Comparison of ENCODE assay signal across 21 cellular contexts in genomic region chr2:225031599-225031998, GRCh38. TPM values are rescaled to one million over a fixed set of nuclear protein-coding genes. Genes with fewer than 3 reads are reported as not detected.
A peak's percentile ranks its signal among the peaks of the same experiment; 100 is the strongest.
DNase-seq lines count a peak whose midpoint lies in the region; ATAC-seq and TF ChIP-seq lines count a peak whose summit lies in the region.
"Had no signal": no experiment of that assay in that cellular context is flagged by ENCODE, and none has a peak within 500 bp of the region (broad histone marks: within the 10 kb centered on the region; RNA-seq: fewer than 3 reads in every experiment).

No MANE protein-coding gene starts in this region.

- H3F3A ChIP-seq in GM23338 (replicated peaks; ENCODE audit: low read depth) (no peaks in the 10 kb centered on the region), PC-3 (ENCODE audit: low read length, unreplicated experiment) (no peaks in the 10 kb centered on the region)

- no peaks in the 10 kb centered on the region for H3K9me3 ChIP-seq in PC-3 (ENCODE audit: low read length)
- H3K9me3 ChIP-seq: A549, BLaER1, esophagus squamous epithelium had no signal

- peaks cover 7% of the 10 kb centered on the region for H3K9me3 Mint-ChIP-seq in activated CD8-positive, alpha-beta T cell treated with anti-CD3 and anti-CD28 coated beads for 36 hours
- peaks cover 3% of the 10 kb centered on the region for H3K9me3 Mint-ChIP-seq in activated CD8-positive, alpha-beta T cell treated with anti-CD3 and anti-CD28 coated beads, Interleukin-2, amount 10 ng/mL, durations not matched to agents 7 days and 5 days (ENCODE audit: insufficient read depth)
- no peaks in the 10 kb centered on the region for H3K9me3 Mint-ChIP-seq in GM23338
- H3K9me3 Mint-ChIP-seq in stimulated activated naive B cell treated with anti-CD40 and anti-IgM and Interleukin-4, amounts not matched to agents 10 μg/mL and 1 μg/mL and 100 μg/mL, for 72 hours, result peaks cover 0 to 1% of the 10 kb centered on the region in 2 donors

- H3K27ac ChIP-seq in GM23338 (ENCODE audit: low read depth) (no peak overlapping the region), angular gyrus (ENCODE audit: low read depth, low read length) (peak overlapping the region; percentile 44), PC-3 (ENCODE audit: low read length) (no peak overlapping the region)
- H3K27ac ChIP-seq: A549, BLaER1, esophagus squamous epithelium had no signal

- no peak overlapping the region for H3K4me3 Mint-ChIP-seq in activated CD8-positive, alpha-beta T cell treated with anti-CD3 and anti-CD28 coated beads for 36 hours
- H3K4me3 Mint-ChIP-seq in activated CD8-positive, alpha-beta T cell treated with anti-CD3 and anti-CD28 coated beads, Interleukin-2, amount 10 ng/mL, durations not matched to agents 7 days and 5 days, result no peak overlapping the region
- H3K4me3 Mint-ChIP-seq in GM23338, result no peak overlapping the region
- H3K4me3 Mint-ChIP-seq in stimulated activated naive B cell treated with anti-CD40 and anti-IgM and Interleukin-4, amounts not matched to agents 10 μg/mL and 1 μg/mL and 100 μg/mL, for 72 hours, result peak overlapping the region; percentile 14 to 25

- peak overlapping the region; percentile 88 for H3K27ac Mint-ChIP-seq in activated CD8-positive, alpha-beta T cell treated with anti-CD3 and anti-CD28 coated beads for 36 hours
- no peak overlapping the region for H3K27ac Mint-ChIP-seq in activated CD8-positive, alpha-beta T cell treated with anti-CD3 and anti-CD28 coated beads, Interleukin-2, amount 10 ng/mL, durations not matched to agents 7 days and 5 days
- no peak overlapping the region for H3K27ac Mint-ChIP-seq in GM23338
- peak overlapping the region; percentile 51 for H3K27ac Mint-ChIP-seq in stimulated activated naive B cell treated with anti-CD40 and anti-IgM and Interleukin-4, amounts not matched to agents 10 μg/mL and 1 μg/mL and 100 μg/mL, for 72 hours

- H2AFZ ChIP-seq in GM23338 (0 out of 2 replicates have a peak overlapping the region, but pooled peaks have one; percentile 32), PC-3 (ENCODE audit: low read length) (no peak overlapping the region)

- H3K79me2 ChIP-seq in GM23338 (replicated peaks; ENCODE audit: insufficient read depth) (no peaks in the 10 kb centered on the region), PC-3 (ENCODE audit: low read length) (peaks cover 35% of the 10 kb centered on the region)

- DNase-seq in activated CD8-positive, alpha-beta T cell treated with anti-CD3 and anti-CD28 coated beads for 36 hours, result no peak
- no peak for DNase-seq in activated CD8-positive, alpha-beta T cell treated with anti-CD3 and anti-CD28 coated beads, Interleukin-2, amount 10 ng/mL, durations not matched to agents 7 days and 5 days
- DNase-seq in GM23338 (ENCODE audit: low spot score), result no peak
- DNase-seq in stimulated activated naive B cell treated with anti-CD40 and anti-IgM and Interleukin-4, amounts not matched to agents 10 μg/mL and 1 μg/mL and 100 μg/mL, for 72 hours, result no peak
- DNase-seq in PC-3, result no peak
- DNase-seq in NCI-H226, result no peak
- no peak for DNase-seq in NCI-H2196 treated with DMSO at 0.1 percent for 48 hours (lab: John Stamatoyannopoulos, UW; ENCODE audit: unreplicated experiment)
- DNase-seq: amygdala; central memory CD4-positive, alpha-beta T cell; effector memory CD4-positive, alpha-beta T cell; esophagus squamous epithelium; GDM1; left colon; NCI-H2081; NCI-H524 treated with DMSO at 0.1 percent for 48 hours; posterior cingulate gyrus; SHP77 treated with DMSO at 0.1 percent for 48 hours; stimulated activated CD4-positive, alpha-beta T cell treated with anti-CD3 and anti-CD28 coated beads, Interleukin-1b, Interleukin-23, amount 100 ng/mL, for 48 hours had no signal

- CTCF ChIA-PET in activated CD8-positive, alpha-beta T cell treated with anti-CD3 and anti-CD28 coated beads for 36 hours (lab: Charles Lee), result interaction anchor here (1.2 kb wide), 1 partner anchor 11 kb away, joined by 3 read pairs; no protein-coding TSS in a partner anchor
- CTCF ChIA-PET in activated CD8-positive, alpha-beta T cell treated with anti-CD3 and anti-CD28 coated beads, Interleukin-2, amount 10 ng/mL, durations not matched to agents 7 days and 5 days (lab: Charles Lee), result interaction anchor here (1.1 kb wide), 1 partner anchor 18 kb away, joined by 3 read pairs; no protein-coding TSS in a partner anchor
- CTCF ChIA-PET in PC-3 (lab: Charles Lee), result no interaction called here

- no peaks in the 10 kb centered on the region for H3K27me3 Mint-ChIP-seq in activated CD8-positive, alpha-beta T cell treated with anti-CD3 and anti-CD28 coated beads for 36 hours
- H3K27me3 Mint-ChIP-seq in activated CD8-positive, alpha-beta T cell treated with anti-CD3 and anti-CD28 coated beads, Interleukin-2, amount 10 ng/mL, durations not matched to agents 7 days and 5 days (ENCODE audit: low read depth), result no peaks in the 10 kb centered on the region
- peaks cover 2% of the 10 kb centered on the region for H3K27me3 Mint-ChIP-seq in GM23338 (ENCODE audit: insufficient read depth, low read depth, poor library complexity)
- no peaks in the 10 kb centered on the region for H3K27me3 Mint-ChIP-seq in stimulated activated naive B cell treated with anti-CD40 and anti-IgM and Interleukin-4, amounts not matched to agents 10 μg/mL and 1 μg/mL and 100 μg/mL, for 72 hours

- peaks cover 71% of the 10 kb centered on the region for H3K36me3 Mint-ChIP-seq in activated CD8-positive, alpha-beta T cell treated with anti-CD3 and anti-CD28 coated beads for 36 hours (ENCODE audit: low read depth)
- H3K36me3 Mint-ChIP-seq in activated CD8-positive, alpha-beta T cell treated with anti-CD3 and anti-CD28 coated beads, Interleukin-2, amount 10 ng/mL, durations not matched to agents 7 days and 5 days (ENCODE audit: low read depth), result peaks cover 70% of the 10 kb centered on the region
- H3K36me3 Mint-ChIP-seq in GM23338 (ENCODE audit: low read depth), result no peaks in the 10 kb centered on the region
- peaks cover 53 to 66% of the 10 kb centered on the region in 2 donors for H3K36me3 Mint-ChIP-seq in stimulated activated naive B cell treated with anti-CD40 and anti-IgM and Interleukin-4, amounts not matched to agents 10 μg/mL and 1 μg/mL and 100 μg/mL, for 72 hours

- H3K36me3 ChIP-seq in GM23338 (ENCODE audit: insufficient read depth) (no peaks in the 10 kb centered on the region), PC-3 (ENCODE audit: low read depth, low read length) (no peaks in the 10 kb centered on the region)
- H3K36me3 ChIP-seq: esophagus squamous epithelium had no signal

- no peak for TF ChIP-seq CTCF in activated CD8-positive, alpha-beta T cell treated with anti-CD3 and anti-CD28 coated beads for 36 hours (IDR thresholded peaks at IDR 0.05)
- no peak for TF ChIP-seq CTCF in GM23338 (conservative IDR thresholded peaks at IDR 0.05; ENCODE audit: low read depth in 2 of 2)
- no peak for TF ChIP-seq CTCF in PC-3 (conservative IDR thresholded peaks at IDR 0.05; ENCODE audit: low read depth, low read length)

- no peaks in the 10 kb centered on the region for H3K27me3 ChIP-seq in GM23338 (ENCODE audit: insufficient read depth)
- H3K27me3 ChIP-seq in PC-3 (ENCODE audit: low read length), result no peaks in the 10 kb centered on the region
- H3K27me3 ChIP-seq: BLaER1, esophagus squamous epithelium had no signal

- POLR2A ChIA-PET in activated CD8-positive, alpha-beta T cell treated with anti-CD3 and anti-CD28 coated beads for 36 hours (lab: Charles Lee), result interaction anchor here (1.0 to 1.5 kb wide), 2 partner anchors 21 to 105 kb away, joined by 3 to 5 read pairs; no protein-coding TSS in a partner anchor
- POLR2A ChIA-PET in activated CD8-positive, alpha-beta T cell treated with anti-CD3 and anti-CD28 coated beads, Interleukin-2, amount 10 ng/mL, durations not matched to agents 7 days and 5 days (lab: Charles Lee), result no interaction called here
- POLR2A ChIA-PET in PC-3 (lab: Charles Lee; ENCODE audit: unreplicated experiment), result no interaction called here

- no TSS peak for BruUV-seq in PC-3 (replicated peaks; lab: Mats Ljungman, UMichigan)

- H3K9me2 ChIP-seq in GM23338 (ENCODE audit: insufficient read depth) (no peaks in the 10 kb centered on the region; the same call in 1 of the 2 replicates), PC-3 (replicated peaks; ENCODE audit: low read length) (no peaks in the 10 kb centered on the region)

- intact Hi-C loops in activated CD8-positive, alpha-beta T cell treated with anti-CD3 and anti-CD28 coated beads for 36 hours (cut with micrococcal nuclease), result no loop called here
- intact Hi-C loops in PC-3 (cut with micrococcal nuclease), result no loop called here

- no peaks in the 10 kb centered on the region for H3K4me1 ChIP-seq in GM23338 (ENCODE audit: insufficient read depth)
- peaks cover 7% of the 10 kb centered on the region for H3K4me1 ChIP-seq in PC-3 (ENCODE audit: insufficient read depth, low read length)
- H3K4me1 ChIP-seq: esophagus squamous epithelium had no signal

- H3K4me3 ChIP-seq in GM23338 (no peak overlapping the region), PC-3 (ENCODE audit: low read length) (no peak overlapping the region)
- H3K4me3 ChIP-seq: A549, BLaER1, esophagus squamous epithelium had no signal

- ATAC-seq in activated CD8-positive, alpha-beta T cell treated with anti-CD3 and anti-CD28 coated beads for 36 hours, result peak; percentile 29
- no peak for ATAC-seq in activated CD8-positive, alpha-beta T cell treated with anti-CD3 and anti-CD28 coated beads, Interleukin-2, amount 10 ng/mL, durations not matched to agents 7 days and 5 days
- ATAC-seq in GM23338 (no peak), PC-3 (no peak)
- ATAC-seq in stimulated activated naive B cell treated with anti-CD40 and anti-IgM and Interleukin-4, amounts not matched to agents 10 μg/mL and 1 μg/mL and 100 μg/mL, for 72 hours (replicated peaks), result peak; percentile 82 to 84
- ATAC-seq: A549 had no signal

- H3K4me2 ChIP-seq in GM23338, result no peak overlapping the region
- no peak overlapping the region for H3K4me2 ChIP-seq in PC-3 (ENCODE audit: low read length)
- H3K4me2 ChIP-seq: A549, BLaER1 had no signal

- peaks cover 79% of the 10 kb centered on the region for H3K4me1 Mint-ChIP-seq in activated CD8-positive, alpha-beta T cell treated with anti-CD3 and anti-CD28 coated beads for 36 hours (ENCODE audit: low read depth)
- peaks cover 74% of the 10 kb centered on the region for H3K4me1 Mint-ChIP-seq in activated CD8-positive, alpha-beta T cell treated with anti-CD3 and anti-CD28 coated beads, Interleukin-2, amount 10 ng/mL, durations not matched to agents 7 days and 5 days (ENCODE audit: low read depth)
- no peaks in the 10 kb centered on the region for H3K4me1 Mint-ChIP-seq in GM23338
- peaks cover 50 to 75% of the 10 kb centered on the region in 2 donors for H3K4me1 Mint-ChIP-seq in stimulated activated naive B cell treated with anti-CD40 and anti-IgM and Interleukin-4, amounts not matched to agents 10 μg/mL and 1 μg/mL and 100 μg/mL, for 72 hours

- H3K9ac ChIP-seq in PC-3 (ENCODE audit: low read length), result no peak overlapping the region
- H3K9ac ChIP-seq: BLaER1 had no signal

- H4K20me1 ChIP-seq in GM23338 (replicated peaks; ENCODE audit: insufficient read depth) (no peaks in the 10 kb centered on the region), PC-3 (ENCODE audit: low read length) (no peaks in the 10 kb centered on the region)

RNA-seq across cellular contexts. Expression of gene DOCK10, which starts 10.7 kb away (rescaled TPM):
- 100 to 1,000 TPM; 191 to 198 TPM for total RNA-seq in activated CD8-positive, alpha-beta T cell treated with anti-CD3 and anti-CD28 coated beads for 36 hours
- 100 to 1,000 TPM; 343 to 344 TPM for total RNA-seq in activated CD8-positive, alpha-beta T cell treated with anti-CD3 and anti-CD28 coated beads, Interleukin-2, amount 10 ng/mL, durations not matched to agents 7 days and 5 days
- 1.3 and 1.7 TPM in 2 replicates for total RNA-seq in GM23338 (2014; rRNA removed; shearing (Covaris generic))
- 0.19 and 1.0 TPM in 2 replicates for polyA plus RNA-seq in GM23338 (2016; fragmentation: Nextera tagmentation; extraction: Ambion mirVana)
- 23.1 and 38.5 TPM in 2 replicates for total RNA-seq in PC-3 (2014; rRNA removed)

Comparison
In these comparisons a context has a peak if more than half of its experiments do, and no peak if none do; other contexts are left out.
1. ATAC-seq: peak in activated CD8-positive, alpha-beta T cell treated with anti-CD3 and anti-CD28 coated beads for 36 hours (single experiment) and stimulated activated naive B cell treated with anti-CD40 and anti-IgM and Interleukin-4, amounts not matched to agents 10 μg/mL and 1 μg/mL and 100 μg/mL, for 72 hours (2 of 2); none in activated CD8-positive, alpha-beta T cell treated with anti-CD3 and anti-CD28 coated beads, Interleukin-2, amount 10 ng/mL, durations not matched to agents 7 days and 5 days (single experiment), GM23338 (single experiment) and PC-3 (single experiment).
2. H3K27ac Mint-ChIP-seq: peak in activated CD8-positive, alpha-beta T cell treated with anti-CD3 and anti-CD28 coated beads for 36 hours (single experiment) and stimulated activated naive B cell treated with anti-CD40 and anti-IgM and Interleukin-4, amounts not matched to agents 10 μg/mL and 1 μg/mL and 100 μg/mL, for 72 hours (single experiment); none in activated CD8-positive, alpha-beta T cell treated with anti-CD3 and anti-CD28 coated beads, Interleukin-2, amount 10 ng/mL, durations not matched to agents 7 days and 5 days (single experiment) and GM23338 (single experiment).
3. H3K4me3 Mint-ChIP-seq: peak in stimulated activated naive B cell treated with anti-CD40 and anti-IgM and Interleukin-4, amounts not matched to agents 10 μg/mL and 1 μg/mL and 100 μg/mL, for 72 hours (2 of 2); none in activated CD8-positive, alpha-beta T cell treated with anti-CD3 and anti-CD28 coated beads for 36 hours (single experiment), activated CD8-positive, alpha-beta T cell treated with anti-CD3 and anti-CD28 coated beads, Interleukin-2, amount 10 ng/mL, durations not matched to agents 7 days and 5 days (single experiment) and GM23338 (single experiment).